8 cellular contexts compared by ENCODE assay signal in the genomic region with DNA sequence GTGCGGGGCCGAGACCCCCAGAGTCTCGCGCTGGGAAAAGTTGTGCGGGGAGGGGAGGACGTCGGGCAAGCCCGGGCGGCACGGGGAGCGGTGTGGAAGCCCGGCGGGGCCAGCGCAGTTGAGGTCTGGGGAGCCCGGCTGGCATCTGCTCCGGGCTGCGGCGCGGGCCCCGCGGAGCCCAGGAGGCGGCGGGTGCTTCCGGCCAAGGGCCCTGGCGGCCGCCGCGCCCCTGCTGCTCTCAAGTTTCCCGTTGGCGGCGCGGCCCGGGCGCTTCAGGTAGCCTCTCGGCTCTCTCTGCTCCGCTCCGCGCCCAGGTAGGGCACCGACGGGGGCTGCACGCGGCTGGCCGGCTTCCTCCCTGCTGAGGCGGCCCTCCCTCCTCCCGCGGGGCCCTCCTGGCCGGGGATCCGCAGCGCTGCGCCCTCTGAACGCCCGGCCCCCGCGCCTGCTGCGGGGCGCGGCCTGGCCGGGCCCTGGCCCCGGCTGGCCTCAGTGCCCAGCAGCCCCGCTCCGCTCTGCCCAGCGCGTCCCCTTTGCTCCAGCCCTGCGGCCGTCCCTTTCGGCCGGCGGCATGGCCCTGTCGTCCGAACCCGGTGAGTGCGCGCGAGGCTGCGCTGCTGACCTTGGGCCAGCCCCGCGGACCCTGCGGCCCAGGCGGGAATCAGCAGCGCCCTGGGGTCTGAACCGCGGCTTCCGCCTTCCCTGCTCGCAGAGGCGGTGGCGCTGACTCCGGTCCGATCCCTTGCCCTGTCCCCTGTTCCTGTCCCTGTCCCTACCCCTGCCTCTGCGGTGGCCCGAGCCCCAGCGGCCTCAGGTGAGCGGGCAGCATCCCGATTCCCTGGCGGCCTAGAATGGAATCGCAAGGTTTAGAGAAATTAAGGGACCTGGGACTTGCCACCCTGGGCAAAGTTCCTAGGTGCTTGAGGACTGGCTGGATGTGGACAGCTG. TPM values are rescaled to one million over a fixed set of nuclear protein-coding genes. Genes with fewer than 3 reads are reported as not detected.
DNase-seq lines count a peak whose midpoint lies in the region; ATAC-seq and TF ChIP-seq lines count a peak whose summit lies in the region.

No MANE protein-coding gene starts in this region.

- H3K36me3 ChIP-seq in PC-9 (ENCODE audit: low read depth) (no peaks in the 10 kb centered on the region), ascending aorta (no peaks in the 10 kb centered on the region)

- POLR2A ChIA-PET in PC-9 (lab: Charles Lee; ENCODE audit: unreplicated experiment), result interaction anchor here (0.6 to 0.7 kb wide), 2 partner anchors 207 to 650 kb away, joined by 3 to 4 read pairs; no protein-coding TSS in a partner anchor

- peak overlapping the region; percentile 13; the same call in 1 of the 2 replicates for H3K27ac ChIP-seq in PC-9
- H3K27ac ChIP-seq in ascending aorta, result peak overlapping the region in 1 of 2 donors; percentile 35

- TF ChIP-seq CTCF in GM20000 (IDR thresholded peaks at IDR 0.05; ENCODE audit: extremely low read depth, missing control alignments), result no peak
- TF ChIP-seq CTCF in PC-9 (conservative IDR thresholded peaks at IDR 0.05), result peak; percentile 76
- peak; percentile 29 to 51 (median 45) for TF ChIP-seq CTCF in ascending aorta (IDR thresholded peaks at IDR 0.05)
- TF ChIP-seq CTCF in retinal pigment epithelial cell (conservative IDR thresholded peaks at IDR 0.05; ENCODE audit: low read depth, low read length), result peak; percentile 64

- intact Hi-C loops in PC-9 (cut with micrococcal nuclease; ENCODE audit: unreplicated experiment), result loop anchor here (1.0 kb wide), 1 partner anchor 44 kb away; no protein-coding TSS in a partner anchor
- intact Hi-C loops in ascending aorta (cut with DNase I), result no loop called here

- H3K9me3 ChIP-seq in PC-9 (ENCODE audit: insufficient read depth, low read depth) (no peaks in the 10 kb centered on the region), ascending aorta (no peaks in the 10 kb centered on the region)

- no peaks in the 10 kb centered on the region for H4K20me1 ChIP-seq in PC-9 (ENCODE audit: insufficient read depth)

- no peak for ATAC-seq in GM18858 (IDR thresholded peaks at IDR 0.05; ENCODE audit: unreplicated experiment)

- no TSS peak for BruUV-seq in PC-9 (replicated peaks; lab: Mats Ljungman, UMichigan)

- H3K79me2 ChIP-seq in PC-9 (ENCODE audit: low read depth), result peaks cover 4% of the 10 kb centered on the region; the same call in 1 of the 2 replicates

- H3K4me3 ChIP-seq in PC-9 (peak overlapping the region; percentile 64), ascending aorta (peak overlapping the region; percentile 73), retinal pigment epithelial cell (ENCODE audit: low read length) (peak overlapping the region; percentile 49)

- CTCF ChIA-PET in PC-9 (lab: Charles Lee), result no interaction called here

- peak overlapping the region; percentile 83 for H2AFZ ChIP-seq in PC-9

- H3F3A ChIP-seq in PC-9 (ENCODE audit: insufficient read depth, low read depth), result peaks cover 9% of the 10 kb centered on the region

- H3K4me2 ChIP-seq in PC-9, result peak overlapping the region; percentile 61

- no peaks in the 10 kb centered on the region for H3K9me2 ChIP-seq in PC-9 (ENCODE audit: insufficient read depth)

- H3K27me3 ChIP-seq in PC-9 (ENCODE audit: insufficient read depth, low read depth) (no peaks in the 10 kb centered on the region), ascending aorta (no peaks in the 10 kb centered on the region)

- peak; percentile 60 for DNase-seq in AG08396 (ENCODE audit: low spot score)
- peak; percentile 71 for DNase-seq in GM20000 (ENCODE audit: low spot score)
- DNase-seq in PC-9, result peak; percentile 47 to 63
- no peak for DNase-seq in ascending aorta (ENCODE audit: low spot score in 2 of 2)
- DNase-seq in hepatic stellate cell (ENCODE audit: low spot score), result peak; percentile 55
- DNase-seq in retinal pigment epithelial cell (ENCODE audit: low read depth), result no peak
- no peak for DNase-seq in occipital lobe (lab: John Stamatoyannopoulos, UW)

- H3K4me1 ChIP-seq in PC-9 (replicated peaks; ENCODE audit: insufficient read depth) (peaks cover 38% of the 10 kb centered on the region), ascending aorta (no peaks in the 10 kb centered on the region)

RNA-seq across cellular contexts. Expression of gene AMPD3, which starts 4.3 kb away (rescaled TPM):
- total RNA-seq in PC-9 (2021), result 16.5 and 17.4 TPM in 2 replicates
- 2.3 TPM for total RNA-seq in ascending aorta
- total RNA-seq in occipital lobe, result 0.78 TPM

Comparison
In these comparisons a context has a peak if more than half of its experiments do, and no peak if none do; other contexts are left out.
1. DNase-seq: peak in AG08396 (single experiment), GM20000 (single experiment), PC-9 (2 of 2) and hepatic stellate cell (single experiment); none in ascending aorta (0 of 2), retinal pigment epithelial cell (single experiment) and occipital lobe (single experiment).
2. Peak in every context shown above with its lines, with median percentiles within 50 percentile points of each other: H3K4me3 ChIP-seq.